10 cellular contexts compared by ENCODE assay signal in the genomic region with DNA sequence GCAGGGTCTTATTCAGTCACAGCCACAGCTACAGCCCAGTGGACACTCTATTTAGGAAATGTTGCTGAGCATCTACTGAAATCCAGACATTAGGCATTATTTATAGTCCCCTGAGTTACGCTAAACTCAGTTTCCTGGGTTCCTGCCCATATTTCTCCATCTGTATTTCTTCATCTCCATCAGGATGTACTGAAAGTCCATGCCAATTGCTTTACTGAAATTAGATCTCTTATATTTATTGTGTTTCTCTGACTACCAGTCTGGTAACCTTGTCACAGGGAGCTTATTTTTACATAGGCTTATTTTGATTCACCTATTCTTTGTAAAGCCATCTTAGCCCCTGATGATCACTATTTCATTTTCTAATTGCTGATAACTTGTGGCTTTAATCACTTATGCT.
"Had no signal": no experiment of that assay in that cellular context is flagged by ENCODE, and none has a peak within 500 bp of the region (broad histone marks: within the 10 kb centered on the region; RNA-seq: fewer than 3 reads in every experiment).

No MANE protein-coding gene starts in this region.

- H3K27ac ChIP-seq: GM23248 had no signal

- H3K4me3 Mint-ChIP-seq: GM23338, H9, HFFc6 had no signal

- H3K4me3 ChIP-seq: GM23248, GM23338, HAP-1 had no signal

- DNase-seq: GM23248, GOT3, H7, H9, HCEC 1CT, HFFc6 had no signal

- H3K4me2 ChIP-seq: GM23338 had no signal

- FAIRE-seq: H1, H54 had no signal

- H3K36me3 ChIP-seq: HAP-1 had no signal

- ATAC-seq: GM23338 had no signal

- H3K27ac Mint-ChIP-seq: GM23338, H9, HFFc6 had no signal

- H3K9ac ChIP-seq: GM23248 had no signal

- H3K4me1 ChIP-seq: HAP-1 had no signal

- H2AFZ ChIP-seq: GM23248, GM23338 had no signal
